In genomic region chr5:129094087-129094923, GRCh38 we compare ENCODE assay signal across 1 cellular context.
A peak's percentile ranks its signal among the peaks of the same experiment; 100 is the strongest.
TF ChIP-seq lines count a peak whose summit lies in the region.

Gene ISOC1, plus strand, starts transcription at chr5:129094749. Its CDS starts 18 bp downstream, at chr5:129094767.

TF ChIP-seq in HEK293, 187 proteins besides CTCF, POLR2A, EP300 and RAD21 (continued from another document):
- TF ChIP-seq REST (tag by site-specific recombination; IDR thresholded peaks at IDR 0.05): no peak
- TF ChIP-seq FEZF1 (tag by site-specific recombination; IDR thresholded peaks at IDR 0.05): peak; percentile 30; the same call in 1 of the 2 replicates
- TF ChIP-seq INSM2 (tag by site-specific recombination; IDR thresholded peaks at IDR 0.05): peak; percentile 51; the same call in 1 of the 2 replicates
- no peak for TF ChIP-seq ZFP41 (tag by site-specific recombination; IDR thresholded peaks at IDR 0.05; ENCODE audit: borderline replicate concordance)
- no peak for TF ChIP-seq ZNF248 (tag by site-specific recombination; IDR thresholded peaks at IDR 0.05)
- TF ChIP-seq SP2 (tag by site-specific recombination; IDR thresholded peaks at IDR 0.05): peak; percentile 18
- TF ChIP-seq ZNF830 (tag by site-specific recombination; IDR thresholded peaks at IDR 0.05; ENCODE audit: low read depth): no peak
- peak; percentile 54; the same call in 1 of the 2 replicates for TF ChIP-seq KLF10 (tag by site-specific recombination; IDR thresholded peaks at IDR 0.05)
- TF ChIP-seq ZFP37 (tag by site-specific recombination; IDR thresholded peaks at IDR 0.05): peak; percentile 44; the same call in 1 of the 2 replicates
- peak; percentile 29; the same call in 1 of the 2 replicates for TF ChIP-seq ZSCAN30 (tag by site-specific recombination; IDR thresholded peaks at IDR 0.05)
- 0 out of 2 replicates have a peak, but pooled peaks have one; percentile 12 for TF ChIP-seq ZBTB1 (tag by site-specific recombination; IDR thresholded peaks at IDR 0.05)
- TF ChIP-seq SCRT1 (tag by site-specific recombination; IDR thresholded peaks at IDR 0.05; ENCODE audit: borderline replicate concordance): peak; percentile 96
- no peak for TF ChIP-seq ZNF274 (IDR thresholded peaks at IDR 0.05; ENCODE audit: low read length)
- no peak for TF ChIP-seq ZNF274 (tag by site-specific recombination; IDR thresholded peaks at IDR 0.05; ENCODE audit: borderline replicate concordance)
- peak; percentile 68; the same call in 1 of the 2 replicates for TF ChIP-seq ZBTB48 (tag by site-specific recombination; IDR thresholded peaks at IDR 0.05)
- TF ChIP-seq ZNF548 (tag by site-specific recombination; IDR thresholded peaks at IDR 0.05): no peak
- TF ChIP-seq BCL11A (tag by site-specific recombination; IDR thresholded peaks at IDR 0.05; ENCODE audit: low read depth): no peak
- no peak for TF ChIP-seq ZNF664 (tag by site-specific recombination; IDR thresholded peaks at IDR 0.05)
- no peak for TF ChIP-seq ZNF266 (tag by site-specific recombination; IDR thresholded peaks at IDR 0.05; ENCODE audit: low read depth)
- peak; percentile 15; the same call in 1 of the 2 replicates for TF ChIP-seq ZBTB11 (tag by site-specific recombination; conservative IDR thresholded peaks at IDR 0.05; ENCODE audit: low read depth)
- no peak for TF ChIP-seq ZNF416 (tag by site-specific recombination; IDR thresholded peaks at IDR 0.05)
- TF ChIP-seq ZNF184 (tag by site-specific recombination; IDR thresholded peaks at IDR 0.05): peak; percentile 19; the same call in 1 of the 2 replicates
- TF ChIP-seq SCRT2 (tag by site-specific recombination; IDR thresholded peaks at IDR 0.05): peak; percentile 99
- TF ChIP-seq ZSCAN18 (tag by site-specific recombination; IDR thresholded peaks at IDR 0.05): no peak
- TF ChIP-seq ZNF398 (tag by site-specific recombination; IDR thresholded peaks at IDR 0.05): no peak; the same call in 1 of the 2 replicates
- no peak for TF ChIP-seq ZNF596 (tag by site-specific recombination; IDR thresholded peaks at IDR 0.05)
- TF ChIP-seq KLF1 (tag by site-specific recombination; IDR thresholded peaks at IDR 0.05): no peak; the same call in none of the 2 replicates
- TF ChIP-seq MYNN (tag by site-specific recombination; IDR thresholded peaks at IDR 0.05; ENCODE audit: borderline replicate concordance): no peak
- TF ChIP-seq KLF8 (tag by site-specific recombination; IDR thresholded peaks at IDR 0.05): 0 out of 2 replicates have a peak, but pooled peaks have one; percentile 33
- peak; percentile 29 for TF ChIP-seq ZXDB (tag by site-specific recombination; IDR thresholded peaks at IDR 0.05)
- TF ChIP-seq ZNF280D (tag by site-specific recombination; IDR thresholded peaks at IDR 0.05): no peak
- TF ChIP-seq ZNF23 (tag by site-specific recombination; IDR thresholded peaks at IDR 0.05; ENCODE audit: borderline replicate concordance): no peak
- no peak for TF ChIP-seq ZNF555 (tag by site-specific recombination; conservative IDR thresholded peaks at IDR 0.05)
- TF ChIP-seq ZNF76 (tag by site-specific recombination; IDR thresholded peaks at IDR 0.05; ENCODE audit: borderline replicate concordance, low read depth): peak; percentile 37; the same call in 1 of the 2 replicates
- TF ChIP-seq TCF7L2 (IDR thresholded peaks at IDR 0.05; ENCODE audit: borderline replicate concordance, low read depth, low read length): no peak
- TF ChIP-seq SALL2 (tag by site-specific recombination; IDR thresholded peaks at IDR 0.05; ENCODE audit: borderline replicate concordance): no peak
- peak; percentile 45; the same call in 1 of the 2 replicates for TF ChIP-seq ZNF580 (tag by site-specific recombination; IDR thresholded peaks at IDR 0.05)
- TF ChIP-seq ZNF692 (tag by site-specific recombination; IDR thresholded peaks at IDR 0.05): peak; percentile 73
- peak; percentile 74 for TF ChIP-seq ZNF660 (tag by site-specific recombination; IDR thresholded peaks at IDR 0.05)
- no peak; the same call in 1 of the 2 replicates for TF ChIP-seq ZBTB17 (tag by site-specific recombination; IDR thresholded peaks at IDR 0.05)
- no peak for TF ChIP-seq HOXC10 (CRISPR knock-in tag; IDR thresholded peaks at IDR 0.05)
- peak; percentile 68 for TF ChIP-seq ZNF2 (tag by site-specific recombination; IDR thresholded peaks at IDR 0.05)
- TF ChIP-seq ZNF561 (tag by site-specific recombination; IDR thresholded peaks at IDR 0.05; ENCODE audit: borderline replicate concordance): peak; percentile 99
- no peak for TF ChIP-seq ZNF133 (tag by site-specific recombination; IDR thresholded peaks at IDR 0.05)
- no peak for TF ChIP-seq GLIS1 (tag by site-specific recombination; IDR thresholded peaks at IDR 0.05)
